In genomic region chrX:24363432-24364181, GRCh38 we compare ENCODE assay signal across 10 cellular contexts. TPM values are rescaled to one million over a fixed set of nuclear protein-coding genes. Genes with fewer than 3 reads are reported as not detected.
"Had no signal": no experiment of that assay in that cellular context is flagged by ENCODE, and none has a peak within 500 bp of the region (broad histone marks: within the 10 kb centered on the region; RNA-seq: fewer than 3 reads in every experiment).

No MANE protein-coding gene starts in this region.

RNA-seq across cellular contexts. Expression of gene SUPT20HL1, which starts 3.2 kb away (rescaled TPM):
- total RNA-seq: activated CD4-positive, alpha-beta memory T cell treated with anti-CD3 and anti-CD28 coated beads, Interleukin-2, amount 10 ng/mL, durations not matched to agents 7 days and 5 days; activated naive CD8-positive, alpha-beta T cell treated with anti-CD3 and anti-CD28 coated beads, Interleukin-2, amount 10 ng/mL, durations not matched to agents 7 days and 5 days; activated T-cell treated with anti-CD3 and anti-CD28 coated beads, Interleukin-2, amount 50 U/mL, for 72 hours; NCI-H460; PC-9; T-cell had no signal
- polyA plus RNA-seq: adrenal gland had no signal

RNA-seq across cellular contexts. Expression of gene SUPT20HL2, which starts 49.7 kb away (rescaled TPM):
- total RNA-seq: activated CD4-positive, alpha-beta memory T cell treated with anti-CD3 and anti-CD28 coated beads, Interleukin-2, amount 10 ng/mL, durations not matched to agents 7 days and 5 days; activated CD4-positive, alpha-beta T cell treated with anti-CD3 and anti-CD28 coated beads for 36 hours; activated CD8-positive, alpha-beta memory T cell treated with anti-CD3 and anti-CD28 coated beads for 36 hours; activated naive CD8-positive, alpha-beta T cell treated with anti-CD3 and anti-CD28 coated beads, Interleukin-2, amount 10 ng/mL, durations not matched to agents 7 days and 5 days; activated T-cell treated with anti-CD3 and anti-CD28 coated beads, Interleukin-2, amount 50 U/mL, for 72 hours; adrenal gland; body of pancreas; NCI-H460; PC-9; T-cell had no signal
- polyA plus RNA-seq: adrenal gland had no signal
